In the genomic region with DNA sequence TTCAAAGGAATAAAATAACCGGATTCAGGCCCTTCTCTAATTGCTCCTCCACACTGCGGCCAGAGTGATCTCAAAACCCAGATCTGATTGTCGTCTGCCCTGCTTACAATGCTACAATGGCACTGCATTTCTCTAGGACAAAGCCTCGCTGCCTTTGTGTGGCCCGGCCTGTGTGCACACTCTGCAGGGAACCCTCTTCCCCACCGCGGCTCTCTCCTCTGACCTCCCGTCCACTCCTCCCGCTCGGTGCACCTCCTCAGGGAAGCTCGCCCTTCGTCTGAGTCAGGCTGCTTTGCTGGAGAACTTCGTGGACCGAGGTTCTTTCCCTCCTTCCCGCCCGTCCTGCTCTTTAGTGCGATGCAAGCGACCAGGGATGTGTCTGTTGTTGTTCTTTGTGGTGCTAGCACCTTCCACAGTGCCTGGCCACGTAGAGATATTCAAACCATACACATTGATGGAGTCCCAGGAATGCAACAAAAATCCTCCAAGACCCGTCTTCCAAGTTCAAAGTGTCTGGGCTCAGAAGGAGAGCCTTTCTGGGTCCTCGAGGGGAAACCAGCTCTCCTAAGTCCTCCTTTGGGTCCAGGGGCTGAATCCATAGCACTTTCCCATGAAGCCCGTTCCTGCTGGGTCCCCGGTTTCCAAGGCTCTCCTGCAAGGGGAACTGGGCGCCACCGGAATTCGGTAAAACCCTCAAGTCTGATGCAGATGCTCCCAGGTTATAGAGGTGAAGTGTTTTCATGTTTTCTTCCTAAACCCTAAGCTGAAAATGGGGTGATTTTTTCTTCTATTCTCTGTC, we compare ENCODE assay signal across 2 cellular contexts.
TF ChIP-seq lines count a peak whose summit lies in the region.

No MANE protein-coding gene starts in this region.

TF ChIP-seq in HepG2, 621 proteins besides CTCF, POLR2A, EP300 and RAD21:
- TF ChIP-seq HINFP (CRISPR knock-in tag; IDR thresholded peaks at IDR 0.05; ENCODE audit: low read depth), result peak; percentile 31; the same call in 1 of the 2 replicates
- no peak for TF ChIP-seq ZNF879 (CRISPR knock-in tag; IDR thresholded peaks at IDR 0.05)
- no peak for TF ChIP-seq FIP1L1 (IDR thresholded peaks at IDR 0.05; ENCODE audit: borderline replicate concordance, insufficient read depth, low read depth, low read length)
- TF ChIP-seq NFYB (CRISPR knock-in tag; IDR thresholded peaks at IDR 0.05), result no peak
- no peak for TF ChIP-seq CREM (IDR thresholded peaks at IDR 0.05)
- TF ChIP-seq CREM (CRISPR knock-in tag; IDR thresholded peaks at IDR 0.05), result no peak
- no peak for TF ChIP-seq SMYD3 (CRISPR knock-in tag; IDR thresholded peaks at IDR 0.05)
- TF ChIP-seq DMAP1 (CRISPR knock-in tag; IDR thresholded peaks at IDR 0.05), result no peak
- 0 out of 2 replicates have a peak, but pooled peaks have one; percentile 23 for TF ChIP-seq ZNF687 (CRISPR knock-in tag; IDR thresholded peaks at IDR 0.05)

TF ChIP-seq in H1, 55 proteins besides CTCF, POLR2A, EP300 and RAD21:
- TF ChIP-seq RBBP5 (IDR thresholded peaks at IDR 0.05; ENCODE audit: borderline replicate concordance, low read depth, low read length) (no peak), KDM5A (IDR thresholded peaks at IDR 0.05; ENCODE audit: low read length) (no peak), E2F6 (IDR thresholded peaks at IDR 0.05) (peak; percentile 75)
